In the genomic region with DNA sequence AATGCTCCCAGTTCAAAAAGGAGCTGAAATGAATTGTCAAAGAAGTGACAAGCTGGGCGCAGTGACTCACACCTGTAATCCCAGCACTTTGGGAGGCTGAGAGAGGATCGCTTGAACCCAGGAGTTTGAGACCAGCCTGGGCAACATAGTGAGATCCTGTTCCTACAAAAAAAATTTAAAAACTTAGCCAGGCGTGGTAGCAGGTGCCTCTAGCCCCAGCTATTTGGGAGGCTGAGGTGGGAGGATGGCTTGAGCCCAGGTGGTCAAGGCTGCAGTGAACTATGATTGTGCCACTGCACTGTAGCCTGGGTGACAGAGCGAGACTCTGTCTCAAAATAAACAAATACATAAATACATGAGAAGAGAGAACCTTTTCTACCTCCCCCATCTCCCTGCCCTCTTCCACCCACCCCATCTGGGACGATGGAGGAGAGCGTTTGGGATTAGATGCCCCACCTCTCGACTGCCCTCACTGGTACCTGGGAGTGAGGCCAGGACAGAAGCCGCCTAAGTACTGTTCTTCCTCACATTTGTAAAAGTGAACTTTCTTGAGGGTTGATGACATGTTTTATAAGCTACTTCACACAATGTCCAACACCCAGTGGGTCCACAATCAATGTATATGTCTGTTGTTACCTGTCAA, we compare ENCODE assay signal across 9 cellular contexts. TPM values are rescaled to one million over a fixed set of nuclear protein-coding genes. Genes with fewer than 3 reads are reported as not detected.
DNase-seq lines count a peak whose midpoint lies in the region; ATAC-seq and TF ChIP-seq lines count a peak whose summit lies in the region.
"Had no signal": no experiment of that assay in that cellular context is flagged by ENCODE, and none has a peak within 500 bp of the region (broad histone marks: within the 10 kb centered on the region; RNA-seq: fewer than 3 reads in every experiment).

No MANE protein-coding gene starts in this region.

- peaks cover 12% of the 10 kb centered on the region for H3K36me3 Mint-ChIP-seq in CD8-positive, alpha-beta T cell
- peaks cover 3% of the 10 kb centered on the region for H3K36me3 Mint-ChIP-seq in T-helper 17 cell (ENCODE audit: low read depth)

- TF ChIP-seq POLR2A in erythroblast (IDR thresholded peaks at IDR 0.05; ENCODE audit: low read length) = peak; percentile 44

- peak overlapping the region; percentile 98 for H3K27ac Mint-ChIP-seq in CD8-positive, alpha-beta T cell
- H3K27ac Mint-ChIP-seq in T-helper 17 cell = peak overlapping the region; percentile 97

- H3K27me3 Mint-ChIP-seq in CD8-positive, alpha-beta T cell (ENCODE audit: low read depth) = no peaks in the 10 kb centered on the region
- no peaks in the 10 kb centered on the region for H3K27me3 Mint-ChIP-seq in T-helper 17 cell

- POLR2A ChIA-PET in CD8-positive, alpha-beta T cell (lab: Charles Lee) = interaction anchor here (0.6 to 2.0 kb wide), 6 partner anchors 52 to 136 kb away, joined by 3 to 8 read pairs (median 4); no protein-coding TSS in a partner anchor

- TF ChIP-seq CTCF in CD8-positive, alpha-beta T cell (IDR thresholded peaks at IDR 0.05) = no peak

- H3K4me3 ChIP-seq in CD8-positive, alpha-beta T cell (ENCODE audit: low read depth, low read length) = no peak overlapping the region
- peak overlapping the region; percentile 90 for H3K4me3 ChIP-seq in rectal smooth muscle tissue (ENCODE audit: low read length)

- H3K27me3 ChIP-seq in CD8-positive, alpha-beta T cell (ENCODE audit: insufficient read depth, low read length) = no peaks in the 10 kb centered on the region
- H3K27me3 ChIP-seq in rectal smooth muscle tissue (ENCODE audit: control insufficient read depth, insufficient read depth, low read length) = no peaks in the 10 kb centered on the region

- H3K9me3 ChIP-seq in CD8-positive, alpha-beta T cell (ENCODE audit: low read length) = no peaks in the 10 kb centered on the region
- no peaks in the 10 kb centered on the region for H3K9me3 ChIP-seq in T-helper 17 cell (ENCODE audit: control insufficient read depth, low read length, poor library complexity, severe bottlenecking)

- H3K36me3 ChIP-seq in CD8-positive, alpha-beta T cell (ENCODE audit: insufficient read depth, low read length) = no peaks in the 10 kb centered on the region
- no peaks in the 10 kb centered on the region for H3K36me3 ChIP-seq in rectal smooth muscle tissue (ENCODE audit: control insufficient read depth, insufficient read depth, low read length)

- H3K4me1 Mint-ChIP-seq in CD8-positive, alpha-beta T cell (ENCODE audit: low read depth) = peaks cover 61% of the 10 kb centered on the region
- peaks cover 53% of the 10 kb centered on the region for H3K4me1 Mint-ChIP-seq in T-helper 17 cell

- H3K9ac ChIP-seq in rectal smooth muscle tissue (ENCODE audit: low read length) = no peak overlapping the region

- CTCF ChIA-PET in CD8-positive, alpha-beta T cell (lab: Charles Lee) = interaction anchor here (1.0 to 5.7 kb wide), 6 partner anchors 33 to 138 kb away, joined by 3 to 57 read pairs (median 4); no protein-coding TSS in a partner anchor

- peak in 1 of 7 experiments; percentile 23 for DNase-seq in CD8-positive, alpha-beta T cell
- DNase-seq in T-helper 17 cell = no peak
- DNase-seq in erythroblast (lab: John Stamatoyannopoulos, UW) = no peak
- no peak for DNase-seq in DMS79 (lab: John Stamatoyannopoulos, UW)
- DNase-seq in stimulated activated CD4-positive, alpha-beta T cell treated with anti-CD3 and anti-CD28 coated beads, Interleukin-4, amount 100 ng/mL, for 4 hours = no peak
- DNase-seq in NCI-H2196 treated with DMSO at 0.1 percent for 48 hours (lab: John Stamatoyannopoulos, UW; ENCODE audit: unreplicated experiment) = no peak
- DNase-seq: NCI-H82 had no signal

- H3K27ac ChIP-seq in CD8-positive, alpha-beta T cell (ENCODE audit: low read depth, low read length) = peak overlapping the region; percentile 83
- peak overlapping the region; percentile 78 for H3K27ac ChIP-seq in rectal smooth muscle tissue (ENCODE audit: low read depth, low read length)

- intact Hi-C loops in CD8-positive, alpha-beta T cell (cut with DNase I, micrococcal nuclease) = loop anchor here (5.0 kb wide), 3 partner anchors 49 to 141 kb away; partner anchors contain the start of gene NSMCE1 (in 1 of the 2)

- no peaks in the 10 kb centered on the region for H3K9me3 Mint-ChIP-seq in CD8-positive, alpha-beta T cell

- no peak for ATAC-seq in CD8-positive, alpha-beta T cell
- ATAC-seq in T-helper 17 cell (no peak), HG03097 (IDR thresholded peaks at IDR 0.05; ENCODE audit: low FRiP score, unreplicated experiment) (no peak)

- peak overlapping the region; percentile 94 for H3K4me3 Mint-ChIP-seq in CD8-positive, alpha-beta T cell
- H3K4me3 Mint-ChIP-seq in T-helper 17 cell = peak overlapping the region; percentile 99

- H3K4me1 ChIP-seq in CD8-positive, alpha-beta T cell (ENCODE audit: insufficient read depth, low read length) = peaks cover 58% of the 10 kb centered on the region
- peaks cover 33% of the 10 kb centered on the region for H3K4me1 ChIP-seq in rectal smooth muscle tissue (ENCODE audit: control insufficient read depth, insufficient read depth, low read length)

RNA-seq across cellular contexts. Expression of gene IL4R, which starts 2.4 kb away (rescaled TPM):
- total RNA-seq in CD8-positive, alpha-beta T cell = 100 to 1,000 TPM; 224 to 240 TPM
- 100 to 1,000 TPM; 156 to 173 TPM for total RNA-seq in T-helper 17 cell

RNA-seq across cellular contexts. Expression of gene NSMCE1, which starts 47.6 kb away (rescaled TPM):
- total RNA-seq in CD8-positive, alpha-beta T cell = 10 to 100 TPM; 29.6 to 30.1 TPM
- total RNA-seq in T-helper 17 cell = 10 to 100 TPM; 35.1 to 49.2 TPM
